14 cellular contexts compared by ENCODE assay signal in the genomic region with DNA sequence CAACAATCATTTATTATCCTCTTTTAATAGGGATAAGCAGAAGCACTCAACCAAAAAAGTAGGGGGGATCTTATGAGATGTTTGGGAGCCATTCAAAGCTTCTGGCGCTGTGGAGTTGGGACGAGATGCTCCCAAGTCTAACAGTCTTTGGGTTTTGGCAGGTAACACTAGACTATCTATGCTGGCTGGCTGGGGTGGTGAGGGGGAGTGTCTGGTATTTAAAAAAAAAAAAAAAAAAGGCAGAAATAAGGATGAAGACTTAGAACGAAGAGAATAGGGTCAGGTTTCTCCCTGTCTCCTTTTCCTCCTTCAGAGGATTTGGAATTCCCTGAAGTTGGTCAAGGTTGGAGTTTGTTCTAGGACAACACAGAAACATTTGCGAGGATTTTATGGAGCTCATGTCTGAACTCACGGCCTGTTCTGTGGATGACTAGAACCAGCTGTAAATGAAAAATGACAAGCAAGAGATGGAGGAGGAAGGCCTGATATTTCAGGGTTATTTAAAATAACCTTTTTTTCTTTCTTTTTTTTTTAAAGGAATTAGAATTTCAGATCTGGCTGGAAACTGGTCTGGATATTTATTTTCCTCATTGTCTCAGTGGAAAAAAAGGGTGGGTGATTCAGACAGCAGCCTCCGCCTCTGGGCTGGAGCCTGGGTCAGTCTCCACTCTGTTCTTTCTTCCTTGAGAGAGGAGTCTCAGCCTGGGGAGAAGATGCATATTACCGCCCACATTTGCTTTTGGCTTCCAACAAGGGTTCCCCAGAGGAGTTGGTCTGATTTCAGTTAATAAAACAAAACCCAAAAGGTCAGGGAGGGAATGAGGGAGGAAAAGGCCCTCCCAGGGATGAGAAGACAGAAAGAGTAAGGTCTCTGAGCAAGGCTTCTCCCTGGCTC.
A peak's percentile ranks its signal among the peaks of the same experiment; 100 is the strongest.
DNase-seq lines count a peak whose midpoint lies in the region; ATAC-seq and TF ChIP-seq lines count a peak whose summit lies in the region.
"Had no signal": no experiment of that assay in that cellular context is flagged by ENCODE, and none has a peak within 500 bp of the region (broad histone marks: within the 10 kb centered on the region; RNA-seq: fewer than 3 reads in every experiment).

No MANE protein-coding gene starts in this region.

- TF ChIP-seq CTCF in AG10803 (conservative IDR thresholded peaks at IDR 0.05; ENCODE audit: low read length), result no peak

- DNase-seq in AG10803 (ENCODE audit: low read depth), result peak; percentile 11
- peak; percentile 27 for DNase-seq in dedifferentiated amniotic fluid mesenchymal stem cell (ENCODE audit: extremely low spot score)
- DNase-seq in iris pigment epithelial cell (ENCODE audit: low read depth), result peak; percentile 34
- peak; percentile 77 for DNase-seq in skeletal muscle cell (ENCODE audit: low read depth)
- no peak for DNase-seq in KBM-7
- no peak for DNase-seq in SKM-1 treated with dmso at 0.1 percent for 144 hours (lab: John Stamatoyannopoulos, UW; ENCODE audit: unreplicated experiment)
- no peak for DNase-seq in NCI-H2029 (lab: John Stamatoyannopoulos, UW)
- DNase-seq: ACHN; activated CD4-positive, alpha-beta T cell treated with anti-CD3 and anti-CD28 coated beads, Interleukin-2, amount 10 ng/mL, durations not matched to agents 24 days and 14 days; DMS79; naive B cell; NCI-H2081; stimulated activated CD4-positive, alpha-beta T cell treated with anti-CD3 and anti-CD28 coated beads, Interleukin-1b, Interleukin-23, amount 100 ng/mL, for 48 hours had no signal

- in situ Hi-C loops in KBM-7 (cut with MboI; ENCODE audit: low pct_unique_long_range_greater_than_20kb, low sequenced_read_pairs), result no loop called here

- no peak for ATAC-seq in HG02973 (IDR thresholded peaks at IDR 0.05; ENCODE audit: unreplicated experiment)

- H3K4me3 ChIP-seq in AG10803 (ENCODE audit: low read length) (no peak overlapping the region), skeletal muscle cell (ENCODE audit: low read depth, low read length) (no peak overlapping the region)

Comparison
In these comparisons a context has a peak if more than half of its experiments do, and no peak if none do; other contexts are left out.
1. DNase-seq: peak in AG10803 (single experiment), dedifferentiated amniotic fluid mesenchymal stem cell (single experiment), iris pigment epithelial cell (single experiment) and skeletal muscle cell (single experiment); none in KBM-7 (single experiment), SKM-1 treated with dmso at 0.1 percent for 144 hours (single experiment) and NCI-H2029 (single experiment).